ENCODE assay signal across 21 cellular contexts in genomic region chr3:19070325-19070724, GRCh38.
A peak's percentile ranks its signal among the peaks of the same experiment; 100 is the strongest.
DNase-seq lines count a peak whose midpoint lies in the region; ATAC-seq, FAIRE-seq and TF ChIP-seq lines count a peak whose summit lies in the region.
"Had no signal": no experiment of that assay in that cellular context is flagged by ENCODE, and none has a peak within 500 bp of the region (broad histone marks: within the 10 kb centered on the region; RNA-seq: fewer than 3 reads in every experiment).

No MANE protein-coding gene starts in this region.

- H3K9me3 ChIP-seq in breast epithelium (no peaks in the 10 kb centered on the region), small intestine (ENCODE audit: control insufficient read depth, low read depth) (no peaks in the 10 kb centered on the region)

- peak; percentile 31 for DNase-seq in MCF 10A (ENCODE audit: unreplicated experiment)
- DNase-seq in breast epithelium (ENCODE audit: low spot score in 2 of 2) = no peak
- peak; percentile 1 for DNase-seq in RWPE1 (ENCODE audit: low spot score)
- peak; percentile 77 for DNase-seq in bronchial epithelial cell (ENCODE audit: low read depth)
- no peak for DNase-seq in small intestine
- DNase-seq in NCI-H2227 treated with DMSO at 0.1 percent for 48 hours (lab: John Stamatoyannopoulos, UW) = no peak
- no peak for DNase-seq in NCI-H82 (lab: John Stamatoyannopoulos, UW)
- no peak for DNase-seq in activated T-cell treated with anti-CD3 and anti-CD28 coated beads, Interleukin-2, amount 50 U/mL, for 72 hours
- DNase-seq: 8988T; CD8-positive, alpha-beta T cell; COR-L47; DMS 273 treated with DMSO at 0.1 percent for 48 hours; DMS53; DND-41; EL; H9 had no signal

- H3K27me3 Mint-ChIP-seq in MCF 10A (ENCODE audit: insufficient read depth, unreplicated experiment) = peaks cover 13% of the 10 kb centered on the region
- H3K27me3 Mint-ChIP-seq in activated T-cell treated with anti-CD3 and anti-CD28 coated beads, Interleukin-2, amount 50 U/mL, for 72 hours (ENCODE audit: low read depth) = no peaks in the 10 kb centered on the region

- no peaks in the 10 kb centered on the region for H3K4me1 Mint-ChIP-seq in MCF 10A (ENCODE audit: insufficient read depth, unreplicated experiment)
- no peaks in the 10 kb centered on the region for H3K4me1 Mint-ChIP-seq in activated T-cell treated with anti-CD3 and anti-CD28 coated beads, Interleukin-2, amount 50 U/mL, for 72 hours (ENCODE audit: low read depth)
- H3K4me1 Mint-ChIP-seq: B cell had no signal

- intact Hi-C loops in MCF 10A (cut with micrococcal nuclease) = no loop called here
- intact Hi-C loops in breast epithelium (cut with DNase I; ENCODE audit: low total_unique reads) = no loop called here

- ATAC-seq in activated T-cell treated with anti-CD3 and anti-CD28 coated beads, Interleukin-2, amount 50 U/mL, for 72 hours (replicated peaks in 1 of 2) = no peak
- ATAC-seq: CD8-positive, alpha-beta T cell; GM12878; HepG2 had no signal

- no peaks in the 10 kb centered on the region for H3K27me3 ChIP-seq in breast epithelium
- no peaks in the 10 kb centered on the region for H3K27me3 ChIP-seq in bronchial epithelial cell (ENCODE audit: control insufficient read depth, insufficient read depth, low read length)
- no peaks in the 10 kb centered on the region for H3K27me3 ChIP-seq in small intestine (ENCODE audit: control insufficient read depth in 2 of 2, insufficient read depth in 2 of 2, low read length in 2 of 2)
- H3K27me3 ChIP-seq: BLaER1 treated with 17β-estradiol and CSF1 and Interleukin-3, amounts not matched to agents 10 nM and 100 nM had no signal

- H3K36me3 Mint-ChIP-seq in MCF 10A (ENCODE audit: insufficient read depth, unreplicated experiment) = no peaks in the 10 kb centered on the region
- no peaks in the 10 kb centered on the region for H3K36me3 Mint-ChIP-seq in activated T-cell treated with anti-CD3 and anti-CD28 coated beads, Interleukin-2, amount 50 U/mL, for 72 hours (ENCODE audit: insufficient read depth in 2 of 2)
- H3K36me3 Mint-ChIP-seq: CD8-positive, alpha-beta T cell had no signal

- H3K9me3 Mint-ChIP-seq in MCF 10A (ENCODE audit: unreplicated experiment) = no peaks in the 10 kb centered on the region
- no peaks in the 10 kb centered on the region for H3K9me3 Mint-ChIP-seq in activated T-cell treated with anti-CD3 and anti-CD28 coated beads, Interleukin-2, amount 50 U/mL, for 72 hours

- FAIRE-seq in bronchial epithelial cell (lab: Jason Lieb, UNC) = no peak
- peak; percentile 5 for FAIRE-seq in small intestine (lab: Jason Lieb, UNC)
- FAIRE-seq: GM12878, H1, HepG2 had no signal

- H3K4me3 ChIP-seq in breast epithelium = no peak overlapping the region
- no peak overlapping the region for H3K4me3 ChIP-seq in bronchial epithelial cell (ENCODE audit: low read depth, low read length)
- no peak overlapping the region for H3K4me3 ChIP-seq in small intestine (ENCODE audit: low read depth in 1 of 2, low read length in 2 of 2)
- H3K4me3 ChIP-seq: BLaER1 treated with 17β-estradiol and CSF1 and Interleukin-3, amounts not matched to agents 10 nM and 100 nM; GM12878 had no signal

- no peak overlapping the region for H3K4me3 Mint-ChIP-seq in MCF 10A (ENCODE audit: unreplicated experiment)
- no peak overlapping the region for H3K4me3 Mint-ChIP-seq in activated T-cell treated with anti-CD3 and anti-CD28 coated beads, Interleukin-2, amount 50 U/mL, for 72 hours
- H3K4me3 Mint-ChIP-seq: B cell; CD8-positive, alpha-beta T cell; H9 had no signal

- TF ChIP-seq POLR2A in breast epithelium (IDR thresholded peaks at IDR 0.05) = no peak

- CTCF ChIA-PET in MCF 10A (lab: Yijun Ruan, JAX) (no interaction called here), RWPE1 (lab: Yijun Ruan, JAX) (no interaction called here)

- H3K4me1 ChIP-seq in breast epithelium (no peaks in the 10 kb centered on the region), small intestine (ENCODE audit: control insufficient read depth in 2 of 2, insufficient read depth in 1 of 2, low read depth in 1 of 2, low read length in 1 of 2) (no peaks in the 10 kb centered on the region)

- H3K27ac ChIP-seq in breast epithelium (no peak overlapping the region), RWPE1 (no peak overlapping the region), small intestine (ENCODE audit: low read depth in 1 of 2, low read length in 1 of 2) (no peak overlapping the region)
- H3K27ac ChIP-seq: BLaER1 treated with 17β-estradiol and CSF1 and Interleukin-3, amounts not matched to agents 10 nM and 100 nM had no signal

- BruUV-seq in MCF 10A (replicated peaks; lab: Mats Ljungman, UMichigan) = no TSS peak

- H3K36me3 ChIP-seq in breast epithelium (no peaks in the 10 kb centered on the region), bronchial epithelial cell (ENCODE audit: control insufficient read depth, insufficient read depth, low read length) (no peaks in the 10 kb centered on the region), small intestine (ENCODE audit: control insufficient read depth in 2 of 2, insufficient read depth in 2 of 2, low read length in 2 of 2) (no peaks in the 10 kb centered on the region)
- H3K36me3 ChIP-seq: BLaER1 treated with 17β-estradiol and CSF1 and Interleukin-3, amounts not matched to agents 10 nM and 100 nM had no signal

- POLR2A ChIA-PET in MCF 10A (lab: Yijun Ruan, JAX) = no interaction called here
- POLR2A ChIA-PET in RWPE1 (lab: Yijun Ruan, JAX; ENCODE audit: low non-redundant PET) = no interaction called here

- TF ChIP-seq CTCF in MCF 10A (IDR thresholded peaks at IDR 0.05; ENCODE audit: unreplicated experiment) (no peak), breast epithelium (IDR thresholded peaks at IDR 0.05) (no peak), RWPE1 (conservative IDR thresholded peaks at IDR 0.05; ENCODE audit: low read depth) (no peak), bronchial epithelial cell (IDR thresholded peaks at IDR 0.05; ENCODE audit: insufficient read depth, low read length, severe bottlenecking) (no peak)

- H3K27ac Mint-ChIP-seq in MCF 10A (ENCODE audit: low read depth, unreplicated experiment) = no peak overlapping the region
- H3K27ac Mint-ChIP-seq in activated T-cell treated with anti-CD3 and anti-CD28 coated beads, Interleukin-2, amount 50 U/mL, for 72 hours = no peak overlapping the region
- H3K27ac Mint-ChIP-seq: B cell; CD8-positive, alpha-beta T cell; H9 had no signal

- WGBS in small intestine, 3 donors = 81 to 87% (median 85%) methylated on average over 1 of the region's 1 CpG

Comparison
In these comparisons a context has a peak if more than half of its experiments do, and no peak if none do; other contexts are left out.
1. DNase-seq: peak in MCF 10A (single experiment), RWPE1 (single experiment) and bronchial epithelial cell (single experiment); none in breast epithelium (0 of 2), small intestine (single experiment), NCI-H2227 treated with DMSO at 0.1 percent for 48 hours (single experiment), NCI-H82 (single experiment) and activated T-cell treated with anti-CD3 and anti-CD28 coated beads, Interleukin-2, amount 50 U/mL, for 72 hours (0 of 2).